ENCODE assay signal across 9 cellular contexts in genomic region chr2:73291461-73292315, GRCh38. TPM values are rescaled to one million over a fixed set of nuclear protein-coding genes. Genes with fewer than 3 reads are reported as not detected.
DNase-seq lines count a peak whose midpoint lies in the region; TF ChIP-seq lines count a peak whose summit lies in the region.
"Had no signal": no experiment of that assay in that cellular context is flagged by ENCODE, and none has a peak within 500 bp of the region (broad histone marks: within the 10 kb centered on the region; RNA-seq: fewer than 3 reads in every experiment).

No MANE protein-coding gene starts in this region.

- no peak overlapping the region for H3K9ac ChIP-seq in rectal smooth muscle tissue (ENCODE audit: low read length)

- H3K27me3 Mint-ChIP-seq in endothelial cell (ENCODE audit: unreplicated experiment): peaks cover 20% of the 10 kb centered on the region

- H3K9me3 Mint-ChIP-seq in endothelial cell (ENCODE audit: unreplicated experiment): no peaks in the 10 kb centered on the region

- no peak for TF ChIP-seq CTCF in endothelial cell (IDR thresholded peaks at IDR 0.05; ENCODE audit: unreplicated experiment)

- H3K27ac Mint-ChIP-seq in endothelial cell (ENCODE audit: unreplicated experiment): no peak overlapping the region

- peak overlapping the region; percentile 49 for H3K4me3 ChIP-seq in rectal smooth muscle tissue (ENCODE audit: low read length)

- no peak overlapping the region for H3K4me3 Mint-ChIP-seq in endothelial cell (ENCODE audit: unreplicated experiment)

- H3K4me1 Mint-ChIP-seq in endothelial cell (ENCODE audit: unreplicated experiment): no peaks in the 10 kb centered on the region

- peaks cover 34% of the 10 kb centered on the region for H3K27me3 ChIP-seq in rectal smooth muscle tissue (ENCODE audit: control insufficient read depth, insufficient read depth, low read length)

- DNase-seq in NCI-H2081 (lab: John Stamatoyannopoulos, UW): peak; percentile 27 to 32
- DNase-seq in NCI-H2081 treated with DMSO at 0.1 percent for 48 hours (lab: John Stamatoyannopoulos, UW): no peak
- DNase-seq in NCI-H748 (lab: John Stamatoyannopoulos, UW; ENCODE audit: unreplicated experiment): peak; percentile 71
- DNase-seq in endothelial cell (ENCODE audit: low spot score): peak; percentile 54
- no peak for DNase-seq in activated gamma-delta T cell treated with Interleukin-2 at 50 U/mL for 16 hours
- DNase-seq in H4 (ENCODE audit: low spot score): no peak
- DNase-seq in Kasumi-1 (lab: John Stamatoyannopoulos, UW): no peak

- H3K36me3 Mint-ChIP-seq in endothelial cell (ENCODE audit: low read depth, unreplicated experiment): peaks cover 6% of the 10 kb centered on the region

- no peak overlapping the region for H3K27ac ChIP-seq in rectal smooth muscle tissue (ENCODE audit: low read depth, low read length)

- H3K4me1 ChIP-seq in rectal smooth muscle tissue (ENCODE audit: control insufficient read depth, insufficient read depth, low read length): no peaks in the 10 kb centered on the region

- no peaks in the 10 kb centered on the region for H3K36me3 ChIP-seq in rectal smooth muscle tissue (ENCODE audit: control insufficient read depth, insufficient read depth, low read length)

RNA-seq across cellular contexts. Expression of gene EGR4, which starts 1.7 kb away (rescaled TPM):
- total RNA-seq in endothelial cell (ENCODE audit: unreplicated experiment): 0.15 TPM
- not detected in 2 replicates for total RNA-seq in H4 (2014; rRNA removed; shearing (Covaris generic))
- total RNA-seq: myocyte had no signal

RNA-seq across cellular contexts. Expression of gene FBXO41, which starts 7.4 kb away (rescaled TPM):
- 2.1 TPM for total RNA-seq in endothelial cell (ENCODE audit: unreplicated experiment)
- 0.99 and 2.3 TPM in 2 replicates for total RNA-seq in H4 (2014; rRNA removed; shearing (Covaris generic))

RNA-seq across cellular contexts. Expression of gene CCT7, which starts 57.6 kb away (rescaled TPM):
- total RNA-seq in endothelial cell (ENCODE audit: unreplicated experiment): 183 TPM
- 534 and 543 TPM in 2 replicates for total RNA-seq in H4 (2014; rRNA removed; shearing (Covaris generic))

RNA-seq across cellular contexts. Expression of gene PRADC1, which starts 58.6 kb away (rescaled TPM):
- 24.1 TPM for total RNA-seq in endothelial cell (ENCODE audit: unreplicated experiment)
- 26.6 and 49.4 TPM in 2 replicates for total RNA-seq in H4 (2014; rRNA removed; shearing (Covaris generic))

Comparison
In these comparisons a context has a peak if more than half of its experiments do, and no peak if none do; other contexts are left out.
1. DNase-seq: peak in NCI-H2081 (2 of 2), NCI-H748 (single experiment) and endothelial cell (single experiment); none in NCI-H2081 treated with DMSO at 0.1 percent for 48 hours (single experiment), activated gamma-delta T cell treated with Interleukin-2 at 50 U/mL for 16 hours (single experiment), H4 (single experiment) and Kasumi-1 (0 of 2).